Comparison of ENCODE assay signal across 1 cellular context in the genomic region with DNA sequence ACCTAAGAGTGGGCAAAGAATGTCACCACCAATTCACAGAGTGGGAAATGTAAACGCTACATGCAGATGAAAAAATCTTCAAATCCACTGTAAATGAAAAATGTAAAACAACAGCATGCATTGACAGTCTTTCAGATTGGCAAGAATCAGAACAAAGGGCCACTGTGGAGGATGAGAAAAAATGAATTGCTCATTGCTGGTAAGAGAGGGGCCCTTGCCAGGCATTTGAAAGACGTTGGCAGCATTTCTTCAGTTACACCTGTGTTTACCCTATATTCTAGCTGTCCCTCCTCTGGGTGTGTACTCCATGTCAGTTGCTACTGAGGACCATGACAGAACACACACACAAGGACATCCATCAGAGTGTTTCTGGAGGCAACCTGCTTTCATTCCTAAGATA.
TF ChIP-seq lines count a peak whose summit lies in the region.

No MANE protein-coding gene starts in this region.

TF ChIP-seq in GM23338, 12 proteins besides CTCF, POLR2A, EP300 and RAD21 (continued from another document):
- TF ChIP-seq, protein P1, sequence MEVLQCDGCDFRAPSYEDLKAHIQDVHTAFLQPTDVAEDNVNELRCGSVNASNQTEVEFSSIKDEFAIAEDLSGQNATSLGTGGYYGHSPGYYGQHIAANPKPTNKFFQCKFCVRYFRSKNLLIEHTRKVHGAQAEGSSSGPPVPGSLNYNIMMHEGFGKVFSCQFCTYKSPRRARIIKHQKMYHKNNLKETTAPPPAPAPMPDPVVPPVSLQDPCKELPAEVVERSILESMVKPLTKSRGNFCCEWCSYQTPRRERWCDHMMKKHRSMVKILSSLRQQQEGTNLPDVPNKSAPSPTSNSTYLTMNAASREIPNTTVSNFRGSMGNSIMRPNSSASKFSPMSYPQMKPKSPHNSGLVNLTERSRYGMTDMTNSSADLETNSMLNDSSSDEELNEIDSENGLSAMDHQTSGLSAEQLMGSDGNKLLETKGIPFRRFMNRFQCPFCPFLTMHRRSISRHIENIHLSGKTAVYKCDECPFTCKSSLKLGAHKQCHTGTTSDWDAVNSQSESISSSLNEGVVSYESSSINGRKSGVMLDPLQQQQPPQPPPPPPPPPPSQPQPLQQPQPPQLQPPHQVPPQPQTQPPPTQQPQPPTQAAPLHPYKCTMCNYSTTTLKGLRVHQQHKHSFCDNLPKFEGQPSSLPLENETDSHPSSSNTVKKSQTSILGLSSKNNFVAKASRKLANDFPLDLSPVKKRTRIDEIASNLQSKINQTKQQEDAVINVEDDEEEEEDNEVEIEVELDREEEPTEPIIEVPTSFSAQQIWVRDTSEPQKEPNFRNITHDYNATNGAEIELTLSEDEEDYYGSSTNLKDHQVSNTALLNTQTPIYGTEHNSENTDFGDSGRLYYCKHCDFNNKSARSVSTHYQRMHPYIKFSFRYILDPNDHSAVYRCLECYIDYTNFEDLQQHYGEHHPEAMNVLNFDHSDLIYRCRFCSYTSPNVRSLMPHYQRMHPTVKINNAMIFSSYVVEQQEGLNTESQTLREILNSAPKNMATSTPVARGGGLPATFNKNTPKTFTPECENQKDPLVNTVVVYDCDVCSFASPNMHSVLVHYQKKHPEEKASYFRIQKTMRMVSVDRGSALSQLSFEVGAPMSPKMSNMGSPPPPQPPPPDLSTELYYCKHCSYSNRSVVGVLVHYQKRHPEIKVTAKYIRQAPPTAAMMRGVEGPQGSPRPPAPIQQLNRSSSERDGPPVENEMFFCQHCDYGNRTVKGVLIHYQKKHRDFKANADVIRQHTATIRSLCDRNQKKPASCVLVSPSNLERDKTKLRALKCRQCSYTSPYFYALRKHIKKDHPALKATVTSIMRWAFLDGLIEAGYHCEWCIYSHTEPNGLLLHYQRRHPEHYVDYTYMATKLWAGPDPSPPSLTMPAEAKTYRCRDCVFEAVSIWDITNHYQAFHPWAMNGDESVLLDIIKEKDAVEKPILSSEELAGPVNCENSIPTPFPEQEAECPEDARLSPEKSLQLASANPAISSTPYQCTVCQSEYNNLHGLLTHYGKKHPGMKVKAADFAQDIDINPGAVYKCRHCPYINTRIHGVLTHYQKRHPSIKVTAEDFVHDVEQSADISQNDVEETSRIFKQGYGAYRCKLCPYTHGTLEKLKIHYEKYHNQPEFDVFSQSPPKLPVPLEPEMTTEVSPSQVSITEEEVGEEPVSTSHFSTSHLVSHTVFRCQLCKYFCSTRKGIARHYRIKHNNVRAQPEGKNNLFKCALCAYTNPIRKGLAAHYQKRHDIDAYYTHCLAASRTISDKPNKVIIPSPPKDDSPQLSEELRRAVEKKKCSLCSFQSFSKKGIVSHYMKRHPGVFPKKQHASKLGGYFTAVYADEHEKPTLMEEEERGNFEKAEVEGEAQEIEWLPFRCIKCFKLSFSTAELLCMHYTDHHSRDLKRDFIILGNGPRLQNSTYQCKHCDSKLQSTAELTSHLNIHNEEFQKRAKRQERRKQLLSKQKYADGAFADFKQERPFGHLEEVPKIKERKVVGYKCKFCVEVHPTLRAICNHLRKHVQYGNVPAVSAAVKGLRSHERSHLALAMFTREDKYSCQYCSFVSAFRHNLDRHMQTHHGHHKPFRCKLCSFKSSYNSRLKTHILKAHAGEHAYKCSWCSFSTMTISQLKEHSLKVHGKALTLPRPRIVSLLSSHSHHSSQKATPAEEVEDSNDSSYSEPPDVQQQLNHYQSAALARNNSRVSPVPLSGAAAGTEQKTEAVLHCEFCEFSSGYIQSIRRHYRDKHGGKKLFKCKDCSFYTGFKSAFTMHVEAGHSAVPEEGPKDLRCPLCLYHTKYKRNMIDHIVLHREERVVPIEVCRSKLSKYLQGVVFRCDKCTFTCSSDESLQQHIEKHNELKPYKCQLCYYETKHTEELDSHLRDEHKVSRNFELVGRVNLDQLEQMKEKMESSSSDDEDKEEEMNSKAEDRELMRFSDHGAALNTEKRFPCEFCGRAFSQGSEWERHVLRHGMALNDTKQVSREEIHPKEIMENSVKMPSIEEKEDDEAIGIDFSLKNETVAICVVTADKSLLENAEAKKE (CRISPR knock-in tag; IDR thresholded peaks at IDR 0.05) = no peak
- TF ChIP-seq NANOG (IDR thresholded peaks at IDR 0.05; ENCODE audit: borderline replicate concordance) = no peak
- TF ChIP-seq ZNF331 (CRISPR knock-in tag; IDR thresholded peaks at IDR 0.05; ENCODE audit: low read depth) = no peak
- no peak for TF ChIP-seq EZH2 (IDR thresholded peaks at IDR 0.05; ENCODE audit: low read depth, unreplicated experiment)
- TF ChIP-seq EZH2phosphoT487 (IDR thresholded peaks at IDR 0.05; ENCODE audit: unreplicated experiment) = no peak
TF ChIP-seq in GM23338: peak in this region for 0.
